In the genomic region with DNA sequence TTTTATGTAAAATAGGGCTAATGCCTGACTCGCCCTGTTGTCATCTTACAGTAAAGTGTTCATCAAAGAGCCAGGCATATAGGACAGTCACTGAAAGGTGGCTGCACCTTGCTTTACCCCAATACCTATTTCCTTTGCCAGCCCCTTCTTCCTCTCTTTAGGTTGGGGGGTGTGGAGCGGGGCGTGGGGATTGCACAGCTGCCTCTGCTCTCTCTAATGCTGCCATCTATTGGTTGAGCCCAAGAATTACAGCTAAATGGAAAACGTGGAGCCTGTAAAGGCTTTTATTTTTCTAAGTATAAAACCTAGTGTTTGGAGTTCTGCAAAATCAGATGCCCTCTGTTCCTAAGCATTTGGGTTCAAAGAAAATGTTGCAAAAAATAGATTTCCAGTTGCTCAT, we compare ENCODE assay signal across 11 cellular contexts. TPM values are rescaled to one million over a fixed set of nuclear protein-coding genes. Genes with fewer than 3 reads are reported as not detected.
DNase-seq lines count a peak whose midpoint lies in the region; ATAC-seq and TF ChIP-seq lines count a peak whose summit lies in the region.
"Had no signal": no experiment of that assay in that cellular context is flagged by ENCODE, and none has a peak within 500 bp of the region (broad histone marks: within the 10 kb centered on the region; RNA-seq: fewer than 3 reads in every experiment).

No MANE protein-coding gene starts in this region.

- H3K9ac ChIP-seq in neural progenitor cell = no peak overlapping the region

- DNase-seq in NCI-H1694 treated with DMSO at 0.1 percent for 48 hours (lab: John Stamatoyannopoulos, UW) = peak; percentile 1
- DNase-seq in NCI-H1694 (lab: John Stamatoyannopoulos, UW) = no peak
- DNase-seq in dorsolateral prefrontal cortex = no peak
- no peak for DNase-seq in neural progenitor cell (ENCODE audit: low spot score)
- DNase-seq in retina = no peak
- DNase-seq: activated CD8-positive, alpha-beta memory T cell treated with anti-CD3 and anti-CD28 coated beads for 24 hours; stimulated activated CD4-positive, alpha-beta T cell treated with anti-CD3 and anti-CD28 coated beads, Interleukin-2, amount 100 ng/mL, for 48 hours had no signal

- no peak overlapping the region for H3K4me3 Mint-ChIP-seq in neural progenitor cell
- H3K4me3 Mint-ChIP-seq: B cell had no signal

- H3K4me3 ChIP-seq in dorsolateral prefrontal cortex (no peak overlapping the region), neural progenitor cell (no peak overlapping the region)

- no peaks in the 10 kb centered on the region for H3K79me2 ChIP-seq in neural progenitor cell (ENCODE audit: low read depth)

- H3K36me3 Mint-ChIP-seq in neural progenitor cell = peaks cover 24% of the 10 kb centered on the region

- intact Hi-C loops in dorsolateral prefrontal cortex (cut with DNase I) = no loop called here

- peak; percentile 59 for TF ChIP-seq CTCF in LNCAP (IDR thresholded peaks at IDR 0.05)
- TF ChIP-seq CTCF in dorsolateral prefrontal cortex (IDR thresholded peaks at IDR 0.05 in 54 of 56, conservative IDR thresholded peaks at IDR 0.05 in 2 of 56; ENCODE audit: low read depth in 1 of 56, partially characterized antibody in 56 of 56) = peak in 39 of 56 donors; percentile 11 to 46 (median 22)
- TF ChIP-seq CTCF in neural progenitor cell (IDR thresholded peaks at IDR 0.05) = peak; percentile 50

- ATAC-seq in GM21526 (IDR thresholded peaks at IDR 0.05; ENCODE audit: low FRiP score, unreplicated experiment) = no peak
- no peak for ATAC-seq in GM18502 (IDR thresholded peaks at IDR 0.05; ENCODE audit: poor library complexity, unreplicated experiment)

- H3F3A ChIP-seq in neural progenitor cell (ENCODE audit: low read depth) = no peaks in the 10 kb centered on the region

- no peak overlapping the region for H2AFZ ChIP-seq in neural progenitor cell (replicated peaks)

- H4K20me1 ChIP-seq in neural progenitor cell (ENCODE audit: low read depth) = no peaks in the 10 kb centered on the region

- H3K36me3 ChIP-seq in neural progenitor cell = no peaks in the 10 kb centered on the region

- H3K9me3 ChIP-seq in neural progenitor cell (ENCODE audit: low read depth) = no peaks in the 10 kb centered on the region

- peaks cover 0 to 56% (median 10%) of the 10 kb centered on the region in 45 donors for H3K27me3 ChIP-seq in dorsolateral prefrontal cortex
- no peaks in the 10 kb centered on the region for H3K27me3 ChIP-seq in neural progenitor cell

- no peak overlapping the region for H3K4me2 ChIP-seq in neural progenitor cell

- no peaks in the 10 kb centered on the region for H3K9me3 Mint-ChIP-seq in neural progenitor cell

- H3K4me1 Mint-ChIP-seq in neural progenitor cell = no peaks in the 10 kb centered on the region
- H3K4me1 Mint-ChIP-seq: B cell had no signal

- H3K27me3 Mint-ChIP-seq in neural progenitor cell (ENCODE audit: insufficient read depth, low read depth) = peaks cover 6% of the 10 kb centered on the region
- H3K27me3 Mint-ChIP-seq: B cell had no signal

- H3K27ac Mint-ChIP-seq in neural progenitor cell = no peak overlapping the region
- H3K27ac Mint-ChIP-seq: B cell had no signal

- H3K27ac ChIP-seq in dorsolateral prefrontal cortex (no peak overlapping the region), neural progenitor cell (no peak overlapping the region)

- H3K4me1 ChIP-seq in neural progenitor cell = no peaks in the 10 kb centered on the region

RNA-seq across cellular contexts. Expression of a gene that starts 47.7 kb away (rescaled TPM):
- total RNA-seq in dorsolateral prefrontal cortex (10 to 100 TPM in 21 of 120 experiments, 1 to 10 TPM in 99; 5.0 to 15.7 (median 7.7) TPM), neural progenitor cell (ENCODE audit: low replicate concordance) (4.5 and 6.5 TPM in 2 replicates)

RNA-seq across cellular contexts. Expression of a gene that starts 48.0 kb away (rescaled TPM):
- total RNA-seq in dorsolateral prefrontal cortex = 10 to 100 TPM; 31.0 to 78.3 (median 56.5) TPM
- 113 and 156 TPM in 2 replicates for total RNA-seq in neural progenitor cell (ENCODE audit: low replicate concordance)
